ENCODE assay signal across 10 cellular contexts in the genomic region with DNA sequence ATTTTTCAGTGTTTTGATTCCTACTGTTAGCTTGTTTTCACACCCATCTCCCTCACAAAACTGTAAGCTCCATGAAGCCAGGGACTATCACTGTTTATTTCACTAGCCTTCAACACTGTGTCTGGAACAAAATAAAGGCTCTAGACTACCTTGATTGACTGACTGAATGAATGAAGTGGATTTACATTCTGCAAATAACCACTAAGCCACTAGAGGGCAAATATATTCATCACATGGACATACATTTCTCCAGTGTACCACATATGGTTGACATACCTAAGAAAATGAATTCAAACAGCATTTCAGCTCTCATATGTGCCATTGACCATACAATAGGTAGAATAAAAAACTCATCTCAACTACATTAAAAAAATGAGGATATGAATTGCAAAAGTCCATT.
DNase-seq lines count a peak whose midpoint lies in the region; ATAC-seq and TF ChIP-seq lines count a peak whose summit lies in the region.
"Had no signal": no experiment of that assay in that cellular context is flagged by ENCODE, and none has a peak within 500 bp of the region (broad histone marks: within the 10 kb centered on the region; RNA-seq: fewer than 3 reads in every experiment).

No MANE protein-coding gene starts in this region.

- DNase-seq in AG04449 (ENCODE audit: low read depth, low spot score) (no peak), NCI-H748 (lab: John Stamatoyannopoulos, UW; ENCODE audit: unreplicated experiment) (peak; percentile 54), erythroblast (lab: John Stamatoyannopoulos, UW) (peak; percentile 10 to 19), GF-D8 (lab: John Stamatoyannopoulos, UW) (no peak), gastrocnemius medialis (no peak)
- DNase-seq in activated T-cell treated with anti-CD3 and anti-CD28 coated beads, Interleukin-2, amount 50 U/mL, for 4 hours, result no peak
- DNase-seq: pancreas, uterus had no signal

- no peak overlapping the region for H3K4me3 Mint-ChIP-seq in activated T-cell treated with anti-CD3 and anti-CD28 coated beads, Interleukin-2, amount 50 U/mL, for 4 hours

- intact Hi-C loops in gastrocnemius medialis (cut with DNase I; ENCODE audit: low total_unique reads), result no loop called here

- H3K36me3 Mint-ChIP-seq in activated T-cell treated with anti-CD3 and anti-CD28 coated beads, Interleukin-2, amount 50 U/mL, for 4 hours (ENCODE audit: insufficient read depth), result no peaks in the 10 kb centered on the region

- TF ChIP-seq CTCF in AG04449 (IDR thresholded peaks at IDR 0.05; ENCODE audit: insufficient read depth, low read length, missing control alignments) (peak; percentile 32), gastrocnemius medialis (IDR thresholded peaks at IDR 0.05 in 4 of 5, conservative IDR thresholded peaks at IDR 0.05 in 1 of 5) (no peak)

- H3K4me3 ChIP-seq in AG04449 (ENCODE audit: low read depth, low read length), result no peak overlapping the region
- H3K4me3 ChIP-seq in gastrocnemius medialis, result no peak overlapping the region
- H3K4me3 ChIP-seq: pancreas, uterus had no signal

- H3K27ac ChIP-seq in gastrocnemius medialis, result no peak overlapping the region
- H3K27ac ChIP-seq: pancreas, uterus had no signal

- POLR2A ChIA-PET in AG04449 (lab: Yijun Ruan, JAX), result no interaction called here

- ATAC-seq in GM18909 (IDR thresholded peaks at IDR 0.05; ENCODE audit: poor library complexity, unreplicated experiment) (peak; percentile 50), HG03378 (IDR thresholded peaks at IDR 0.05; ENCODE audit: unreplicated experiment) (no peak), gastrocnemius medialis (no peak)
- ATAC-seq in activated T-cell treated with anti-CD3 and anti-CD28 coated beads, Interleukin-2, amount 50 U/mL, for 4 hours, result no peak
- ATAC-seq: pancreas had no signal

- H3K4me1 ChIP-seq in gastrocnemius medialis, result no peaks in the 10 kb centered on the region
- H3K4me1 ChIP-seq: pancreas, uterus had no signal

- no peaks in the 10 kb centered on the region for H3K27me3 ChIP-seq in gastrocnemius medialis
- H3K27me3 ChIP-seq: uterus had no signal

- no peaks in the 10 kb centered on the region for H3K9me3 Mint-ChIP-seq in activated T-cell treated with anti-CD3 and anti-CD28 coated beads, Interleukin-2, amount 50 U/mL, for 4 hours

- CTCF ChIA-PET in AG04449 (lab: Yijun Ruan, JAX), result interaction anchor here (0.8 to 2.0 kb wide), 13 partner anchors 9 to 599 kb away, joined by 3 to 13 read pairs (median 4); no protein-coding TSS in a partner anchor

- peaks cover 9% of the 10 kb centered on the region for H3K27me3 Mint-ChIP-seq in activated T-cell treated with anti-CD3 and anti-CD28 coated beads, Interleukin-2, amount 50 U/mL, for 4 hours (ENCODE audit: low read depth)

- H3K9me3 ChIP-seq in gastrocnemius medialis, result no peaks in the 10 kb centered on the region
- H3K9me3 ChIP-seq: pancreas, uterus had no signal

- in situ Hi-C loops in gastrocnemius medialis (cut with MboI; ENCODE audit: low sequenced_read_pairs in 4 of 4), result no loop called here

- H3K4me1 Mint-ChIP-seq in activated T-cell treated with anti-CD3 and anti-CD28 coated beads, Interleukin-2, amount 50 U/mL, for 4 hours (ENCODE audit: low read depth), result no peaks in the 10 kb centered on the region

- no peaks in the 10 kb centered on the region for H3K36me3 ChIP-seq in gastrocnemius medialis
- H3K36me3 ChIP-seq: pancreas, uterus had no signal

- TF ChIP-seq POLR2A in erythroblast (IDR thresholded peaks at IDR 0.05; ENCODE audit: low read length), result no peak
- TF ChIP-seq POLR2A in gastrocnemius medialis (IDR thresholded peaks at IDR 0.05), result no peak

Comparison
In these comparisons a context has a peak if more than half of its experiments do, and no peak if none do; other contexts are left out.
1. DNase-seq: peak in NCI-H748 (single experiment) and erythroblast (2 of 2); none in AG04449 (single experiment), GF-D8 (single experiment), activated T-cell treated with anti-CD3 and anti-CD28 coated beads, Interleukin-2, amount 50 U/mL, for 4 hours (single experiment) and gastrocnemius medialis (0 of 2).